ENCODE assay signal across 27 cellular contexts in genomic region chr16:47160422-47160821, GRCh38.
"Had no signal": no experiment of that assay in that cellular context is flagged by ENCODE, and none has a peak within 500 bp of the region (broad histone marks: within the 10 kb centered on the region; RNA-seq: fewer than 3 reads in every experiment).

No MANE protein-coding gene starts in this region.

- ATAC-seq: stimulated activated effector memory CD8-positive, alpha-beta T cell treated with anti-CD3 and anti-CD28 coated beads, Interleukin-12 subunit alpha, Interleukin-12 subunit beta, amount 100 ng/mL, for 72 hours; stimulated activated memory B cell treated with anti-CD40 and anti-IgM and Interleukin-4, amounts not matched to agents 10 μg/mL and 1 μg/mL and 100 μg/mL, for 72 hours; stimulated activated naive B cell treated with anti-CD40 and anti-IgM and Interleukin-4, amounts not matched to agents 10 μg/mL and 1 μg/mL and 100 μg/mL, for 72 hours; stimulated activated naive CD8-positive, alpha-beta T cell treated with anti-CD3 and anti-CD28 coated beads, Interleukin-15, amount 100 ng/mL, for 72 hours; stimulated activated naive CD8-positive, alpha-beta T cell treated with anti-CD3 and anti-CD28 coated beads, Interleukin-15, Interleukin-2, amounts not matched to agents 100 U/mL and 50 U/mL, for 24 hours; upper lobe of right lung had no signal

- H3K27ac ChIP-seq: stomach, suprapubic skin, testis, thoracic aorta, thyroid gland, tibial artery, tibial nerve, transverse colon, upper lobe of left lung, upper lobe of right lung, uterus, vagina had no signal

- H3K27me3 ChIP-seq: stomach, suprapubic skin, testis, thyroid gland, tibial artery, tibial nerve, transverse colon, upper lobe of left lung, upper lobe of right lung, uterus, vagina had no signal

- H3K4me3 ChIP-seq: stomach, suprapubic skin, testis, thoracic aorta, thyroid gland, tibial artery, tibial nerve, transverse colon, upper lobe of left lung, upper lobe of right lung, uterus, vagina had no signal

- H3K9me3 ChIP-seq: stomach, suprapubic skin, testis, thoracic aorta, thyroid gland, tibial artery, tibial nerve, transverse colon, upper lobe of left lung, upper lobe of right lung, uterus, vagina had no signal

- H3K36me3 ChIP-seq: uterus had no signal

- DNase-seq: stimulated activated CD4-positive, alpha-beta T cell treated with anti-CD3 and anti-CD28 coated beads, Interleukin-2, amount 100 ng/mL, for 48 hours; stimulated activated CD4-positive, alpha-beta T cell treated with anti-CD3 and anti-CD28 coated beads, Interleukin-4, amount 100 ng/mL, for 1 hour; stimulated activated CD4-positive, alpha-beta T cell treated with anti-CD3 and anti-CD28 coated beads, Interleukin-4, amount 100 ng/mL, for 24 hours; stimulated activated CD4-positive, alpha-beta T cell treated with anti-CD3 and anti-CD28 coated beads, Interleukin-4, amount 100 ng/mL, for 4 hours; stimulated activated CD8-positive, alpha-beta memory T cell treated with anti-CD3 and anti-CD28 coated beads, Interleukin-4, amount 100 ng/mL, for 48 hours; stimulated activated naive B cell treated with anti-CD40 and anti-IgM and Interleukin-4, amounts not matched to agents 10 μg/mL and 1 μg/mL and 100 μg/mL, for 72 hours; stimulated activated naive CD4-positive, alpha-beta T cell; stimulated activated naive CD4-positive, alpha-beta T cell treated with Interleukin-2 at 50 U/mL for 16 hours; stimulated activated naive CD8-positive, alpha-beta T cell treated with anti-CD3 and anti-CD28 coated beads, Interleukin-15, amount 100 ng/mL, for 72 hours; stimulated activated naive CD8-positive, alpha-beta T cell treated with anti-CD3 and anti-CD28 coated beads, Interleukin-15, Interleukin-2, amounts not matched to agents 100 U/mL and 50 U/mL, for 24 hours; stomach; substantia nigra; testis; thyroid gland; tibial artery; transverse colon; trophoblast cell; upper lobe of left lung; upper lobe of right lung; uterus had no signal

- FAIRE-seq: urothelium cell line had no signal

- H3K4me1 ChIP-seq: stomach, suprapubic skin, testis, thyroid gland, tibial artery, tibial nerve, transverse colon, upper lobe of left lung, upper lobe of right lung, uterus, vagina had no signal
